Comparison of ENCODE assay signal across 23 cellular contexts in genomic region chr6:49733680-49734079, GRCh38. TPM values are rescaled to one million over a fixed set of nuclear protein-coding genes. Genes with fewer than 3 reads are reported as not detected.
"Had no signal": no experiment of that assay in that cellular context is flagged by ENCODE, and none has a peak within 500 bp of the region (broad histone marks: within the 10 kb centered on the region; RNA-seq: fewer than 3 reads in every experiment).

No MANE protein-coding gene starts in this region.

- H3K4me1 ChIP-seq: SJSA1 had no signal

- H3K9me3 ChIP-seq: MG63, SJSA1 had no signal

- DNase-seq: Karpas-422, KG1, MG63, NCI-H1092 treated with DMSO at 0.1 percent for 48 hours, NCI-H1436, NCI-H187 treated with DMSO at 0.1 percent for 48 hours, NCI-H2029 treated with DMSO at 0.1 percent for 48 hours, NCI-H2171, NCI-H226, NCI-H446, NCI-H510A, NCI-H524 treated with DMSO at 0.1 percent for 48 hours, NCI-H69, NCI-H774, PC-3, SIG-M5 had no signal

- ATAC-seq: Panc1, PC-3, Right ventricle myocardium inferior had no signal

- H3K27ac ChIP-seq: SJSA1, SK-N-MC had no signal

- H3K27me3 ChIP-seq: MG63, SJSA1 had no signal

- H3K4me3 ChIP-seq: MG63, SJSA1, SK-N-MC had no signal

- H3K36me3 ChIP-seq: MG63, SJSA1 had no signal

RNA-seq across cellular contexts. Expression of gene CRISP3, which starts 10.5 kb away (rescaled TPM):
- total RNA-seq: HT-29; PC-3; Right ventricle myocardium inferior; RPMI7951; SJSA1; T-helper 1 cell treated with Interleukin-12 subunit alpha and Interleukin-12 subunit beta and Interleukin-4 antibody, amounts not matched to agents 30 ng/mL and 1 ng/mL, for 36 hours had no signal

RNA-seq across cellular contexts. Expression of gene CRISP2, which starts 20.3 kb away (rescaled TPM):
- total RNA-seq: HT-29; PC-3; Right ventricle myocardium inferior; RPMI7951; SJSA1; T-helper 1 cell treated with Interleukin-12 subunit alpha and Interleukin-12 subunit beta and Interleukin-4 antibody, amounts not matched to agents 30 ng/mL and 1 ng/mL, for 36 hours had no signal

RNA-seq across cellular contexts. Expression of gene PGK2, which starts 53.4 kb away (rescaled TPM):
- total RNA-seq: HT-29; PC-3; Right ventricle myocardium inferior; RPMI7951; SJSA1; T-helper 1 cell treated with Interleukin-12 subunit alpha and Interleukin-12 subunit beta and Interleukin-4 antibody, amounts not matched to agents 30 ng/mL and 1 ng/mL, for 36 hours had no signal
